Comparison of ENCODE assay signal across 8 cellular contexts in genomic region chrX:63250253-63250868, GRCh38.
DNase-seq lines count a peak whose midpoint lies in the region; ATAC-seq and TF ChIP-seq lines count a peak whose summit lies in the region.

No MANE protein-coding gene starts in this region.

- no peaks in the 10 kb centered on the region for H3K36me3 ChIP-seq in esophagus muscularis mucosa

- no peak for TF ChIP-seq POLR2A in esophagus muscularis mucosa (IDR thresholded peaks at IDR 0.05; ENCODE audit: low read depth)

- H3K27me3 Mint-ChIP-seq in T-helper 17 cell = no peaks in the 10 kb centered on the region
- no peaks in the 10 kb centered on the region for H3K27me3 Mint-ChIP-seq in natural killer cell treated with Interleukin-12 subunit alpha and Interleukin-12 subunit beta and Interleukin-15 and Interleukin-18, amount 100 ng/mL, for 72 hours

- no peaks in the 10 kb centered on the region for H3K36me3 Mint-ChIP-seq in T-helper 17 cell (ENCODE audit: low read depth)
- H3K36me3 Mint-ChIP-seq in natural killer cell treated with Interleukin-12 subunit alpha and Interleukin-12 subunit beta and Interleukin-15 and Interleukin-18, amount 100 ng/mL, for 72 hours = no peaks in the 10 kb centered on the region

- no peaks in the 10 kb centered on the region for H3K9me3 Mint-ChIP-seq in natural killer cell treated with Interleukin-12 subunit alpha and Interleukin-12 subunit beta and Interleukin-15 and Interleukin-18, amount 100 ng/mL, for 72 hours

- TF ChIP-seq CTCF in AG09319 (IDR thresholded peaks at IDR 0.05; ENCODE audit: low read depth, low read length) = peak; percentile 93
- TF ChIP-seq CTCF in esophagus muscularis mucosa (IDR thresholded peaks at IDR 0.05) = peak; percentile 76 to 82 (median 79)

- ATAC-seq in GM19023 (IDR thresholded peaks at IDR 0.05; ENCODE audit: unreplicated experiment) (peak; percentile 100), HG03103 (IDR thresholded peaks at IDR 0.05; ENCODE audit: low read depth, unreplicated experiment) (peak; percentile 100), T-helper 17 cell (peak; percentile 87)
- peak; percentile 84 to 89 for ATAC-seq in natural killer cell treated with Interleukin-12 subunit alpha and Interleukin-12 subunit beta and Interleukin-15 and Interleukin-18, amount 100 ng/mL, for 72 hours

- no peak overlapping the region for H3K27ac ChIP-seq in esophagus muscularis mucosa (replicated peaks in 1 of 4)

- 33% methylated on average over 3 of the region's 3 CpGs for WGBS in esophagus muscularis mucosa

- no peak for TF ChIP-seq EP300 in esophagus muscularis mucosa (IDR thresholded peaks at IDR 0.05)

- H3K9me3 ChIP-seq in T-helper 17 cell (ENCODE audit: control insufficient read depth, low read length, poor library complexity, severe bottlenecking) (no peaks in the 10 kb centered on the region), esophagus muscularis mucosa (no peaks in the 10 kb centered on the region)

- H3K4me3 Mint-ChIP-seq in T-helper 17 cell = no peak overlapping the region
- no peak overlapping the region for H3K4me3 Mint-ChIP-seq in natural killer cell treated with Interleukin-12 subunit alpha and Interleukin-12 subunit beta and Interleukin-15 and Interleukin-18, amount 100 ng/mL, for 72 hours

- no peak overlapping the region for H3K4me3 ChIP-seq in esophagus muscularis mucosa

- intact Hi-C loops in esophagus muscularis mucosa (cut with DNase I) = no loop called here

- no peaks in the 10 kb centered on the region for H3K4me1 ChIP-seq in esophagus muscularis mucosa

- DNase-seq in AG09319 (ENCODE audit: extremely low read depth, low read depth) (peak; percentile 61), T-helper 17 cell (peak in 1 of 3 donors; percentile 12), esophagus muscularis mucosa (ENCODE audit: extremely low spot score) (no peak), cortex of kidney (lab: John Stamatoyannopoulos, UW) (no peak), NCI-H1417 treated with DMSO at 0.1 percent for 48 hours (lab: John Stamatoyannopoulos, UW) (no peak)
- DNase-seq in natural killer cell treated with Interleukin-12 subunit alpha and Interleukin-12 subunit beta and Interleukin-15 and Interleukin-18, amount 100 ng/mL, for 72 hours (ENCODE audit: low spot score) = peak; percentile 65

- H3K4me1 Mint-ChIP-seq in T-helper 17 cell = peaks cover 4% of the 10 kb centered on the region
- no peaks in the 10 kb centered on the region for H3K4me1 Mint-ChIP-seq in natural killer cell treated with Interleukin-12 subunit alpha and Interleukin-12 subunit beta and Interleukin-15 and Interleukin-18, amount 100 ng/mL, for 72 hours (ENCODE audit: low read depth in 2 of 2)

- H3K27ac Mint-ChIP-seq in T-helper 17 cell = no peak overlapping the region
- no peak overlapping the region for H3K27ac Mint-ChIP-seq in natural killer cell treated with Interleukin-12 subunit alpha and Interleukin-12 subunit beta and Interleukin-15 and Interleukin-18, amount 100 ng/mL, for 72 hours

- no peaks in the 10 kb centered on the region for H3K27me3 ChIP-seq in esophagus muscularis mucosa

Comparison
In these comparisons a context has a peak if more than half of its experiments do, and no peak if none do; other contexts are left out.
1. DNase-seq: peak in AG09319 (single experiment) and natural killer cell treated with Interleukin-12 subunit alpha and Interleukin-12 subunit beta and Interleukin-15 and Interleukin-18, amount 100 ng/mL, for 72 hours (single experiment); none in esophagus muscularis mucosa (single experiment), cortex of kidney (single experiment) and NCI-H1417 treated with DMSO at 0.1 percent for 48 hours (single experiment).
2. Peak in every context shown above with its lines, with median percentiles within 50 percentile points of each other: ATAC-seq.